32 cellular contexts compared by ENCODE assay signal in genomic region chr16:10658943-10659342, GRCh38. TPM values are rescaled to one million over a fixed set of nuclear protein-coding genes. Genes with fewer than 3 reads are reported as not detected.
"Had no signal": no experiment of that assay in that cellular context is flagged by ENCODE, and none has a peak within 500 bp of the region (broad histone marks: within the 10 kb centered on the region; RNA-seq: fewer than 3 reads in every experiment).

No MANE protein-coding gene starts in this region.

- FAIRE-seq: endothelial cell of umbilical vein, kidney had no signal

- H3K9me3 Mint-ChIP-seq: memory B cell; naive B cell; natural killer cell treated with Interleukin-12 subunit alpha and Interleukin-12 subunit beta and Interleukin-15 and Interleukin-18, amount 100 ng/mL, for 72 hours; stimulated activated memory B cell treated with anti-CD40 and anti-IgM and Interleukin-4, amounts not matched to agents 10 μg/mL and 1 μg/mL and 100 μg/mL, for 72 hours; stimulated activated naive CD8-positive, alpha-beta T cell treated with anti-CD3 and anti-CD28 coated beads, Interleukin-15, Interleukin-2, amounts not matched to agents 100 ng/mL and 50 ng/mL, for 24 hours had no signal

- H3K36me3 Mint-ChIP-seq: memory B cell; naive B cell; natural killer cell treated with Interleukin-12 subunit alpha and Interleukin-12 subunit beta and Interleukin-15 and Interleukin-18, amount 100 ng/mL, for 72 hours; stimulated activated memory B cell treated with anti-CD40 and anti-IgM and Interleukin-4, amounts not matched to agents 10 μg/mL and 1 μg/mL and 100 μg/mL, for 72 hours had no signal

- H3K27ac Mint-ChIP-seq: memory B cell; naive B cell; natural killer cell treated with Interleukin-12 subunit alpha and Interleukin-12 subunit beta and Interleukin-15 and Interleukin-18, amount 100 ng/mL, for 72 hours; stimulated activated memory B cell treated with anti-CD40 and anti-IgM and Interleukin-4, amounts not matched to agents 10 μg/mL and 1 μg/mL and 100 μg/mL, for 72 hours; stimulated activated naive CD8-positive, alpha-beta T cell treated with anti-CD3 and anti-CD28 coated beads, Interleukin-15, Interleukin-2, amounts not matched to agents 100 ng/mL and 50 ng/mL, for 24 hours had no signal

- H2AFZ ChIP-seq: hepatocyte, parathyroid adenoma had no signal

- H3K9ac ChIP-seq: parathyroid adenoma had no signal

- H3K9me3 ChIP-seq: gastroesophageal sphincter, heart left ventricle, mucosa of descending colon, prostate gland, right atrium auricular region, sigmoid colon, suprapubic skin, transverse colon, upper lobe of right lung, uterus had no signal

- ATAC-seq: foreskin keratinocyte; gastroesophageal sphincter; heart left ventricle; left lobe of liver; mucosa of descending colon; natural killer cell treated with Interleukin-12 subunit alpha and Interleukin-12 subunit beta and Interleukin-15 and Interleukin-18, amount 100 ng/mL, for 72 hours; stimulated activated memory B cell treated with anti-CD40 and anti-IgM and Interleukin-4, amounts not matched to agents 10 μg/mL and 1 μg/mL and 100 μg/mL, for 72 hours; upper lobe of right lung had no signal

- H3K79me2 ChIP-seq: hepatocyte, parathyroid adenoma had no signal

- DNase-seq: dermis blood vessel endothelial cell; effector memory CD4-positive, alpha-beta T cell; foreskin keratinocyte; heart left ventricle; kidney; mucosa of descending colon; naive B cell; sigmoid colon; stimulated activated CD4-positive, alpha-beta T cell treated with anti-CD3 and anti-CD28 coated beads, Interleukin-2, amount 100 ng/mL, for 24 hours; stimulated activated CD4-positive, alpha-beta T cell treated with anti-CD3 and anti-CD28 coated beads, Interleukin-4, amount 100 ng/mL, for 24 hours; transverse colon; upper lobe of right lung; uterus had no signal

- H3K4me2 ChIP-seq: hepatocyte had no signal

- H3K36me3 ChIP-seq: esophagus muscularis mucosa, gastroesophageal sphincter, heart left ventricle, prostate gland, right atrium auricular region, sigmoid colon, suprapubic skin, transverse colon, upper lobe of right lung, uterus had no signal

- H3K4me3 ChIP-seq: coronary artery, esophagus muscularis mucosa, gastroesophageal sphincter, heart left ventricle, hepatocyte, lung, mucosa of descending colon, prostate gland, right atrium auricular region, sigmoid colon, suprapubic skin, transverse colon, upper lobe of right lung, uterus had no signal

- H3K27ac ChIP-seq: coronary artery, esophagus muscularis mucosa, foreskin keratinocyte, gastroesophageal sphincter, heart left ventricle, hepatocyte, parathyroid adenoma, prostate gland, right atrium auricular region, sigmoid colon, suprapubic skin, transverse colon, upper lobe of right lung, uterus had no signal

- H3K4me1 ChIP-seq: foreskin keratinocyte, gastroesophageal sphincter, parathyroid adenoma, prostate gland, right atrium auricular region, transverse colon, upper lobe of right lung, uterus had no signal

- H3K4me1 Mint-ChIP-seq: memory B cell; neural crest cell; stimulated activated memory B cell treated with anti-CD40 and anti-IgM and Interleukin-4, amounts not matched to agents 10 μg/mL and 1 μg/mL and 100 μg/mL, for 72 hours had no signal

- H3K27me3 ChIP-seq: esophagus muscularis mucosa, heart left ventricle, hepatocyte, right atrium auricular region, sigmoid colon, suprapubic skin, transverse colon, upper lobe of right lung, uterus had no signal

- H3K4me3 Mint-ChIP-seq: memory B cell; naive B cell; natural killer cell treated with Interleukin-12 subunit alpha and Interleukin-12 subunit beta and Interleukin-15 and Interleukin-18, amount 100 ng/mL, for 72 hours; neural crest cell; stimulated activated memory B cell treated with anti-CD40 and anti-IgM and Interleukin-4, amounts not matched to agents 10 μg/mL and 1 μg/mL and 100 μg/mL, for 72 hours; stimulated activated naive CD8-positive, alpha-beta T cell treated with anti-CD3 and anti-CD28 coated beads, Interleukin-15, Interleukin-2, amounts not matched to agents 100 ng/mL and 50 ng/mL, for 24 hours had no signal

RNA-seq across cellular contexts. Expression of gene TEKT5, which starts 35.8 kb away (rescaled TPM):
- total RNA-seq: dermis blood vessel endothelial cell, endothelial cell of umbilical vein, epithelial cell of proximal tubule, esophagus muscularis mucosa, fibroblast of lung, foreskin keratinocyte, hepatocyte, right atrium auricular region, skeletal muscle tissue, upper lobe of right lung had no signal
- polyA plus RNA-seq: endothelial cell of umbilical vein, foreskin keratinocyte, heart left ventricle, hepatocyte had no signal
